In genomic region chr4:125620066-125620850, GRCh38 we compare ENCODE assay signal across 21 cellular contexts.
A peak's percentile ranks its signal among the peaks of the same experiment; 100 is the strongest.
DNase-seq lines count a peak whose midpoint lies in the region; ATAC-seq and TF ChIP-seq lines count a peak whose summit lies in the region.
"Had no signal": no experiment of that assay in that cellular context is flagged by ENCODE, and none has a peak within 500 bp of the region (broad histone marks: within the 10 kb centered on the region; RNA-seq: fewer than 3 reads in every experiment).

No MANE protein-coding gene starts in this region.

- intact Hi-C loops in uterus (cut with DNase I; ENCODE audit: low total_unique reads) (no loop called here), body of pancreas (cut with DNase I) (no loop called here)

- TF ChIP-seq CTCF in AG10803 (conservative IDR thresholded peaks at IDR 0.05; ENCODE audit: low read length): no peak
- no peak for TF ChIP-seq CTCF in WI38 (IDR thresholded peaks at IDR 0.05; ENCODE audit: low read depth, low read length)
- no peak for TF ChIP-seq CTCF in fibroblast of mammary gland (conservative IDR thresholded peaks at IDR 0.05; ENCODE audit: control insufficient read depth, insufficient read depth, low read depth, low read length)
- no peak for TF ChIP-seq CTCF in neural progenitor cell (IDR thresholded peaks at IDR 0.05)
- TF ChIP-seq CTCF in uterus (IDR thresholded peaks at IDR 0.05): no peak
- no peak for TF ChIP-seq CTCF in body of pancreas (IDR thresholded peaks at IDR 0.05)

- H3K36me3 ChIP-seq in neural progenitor cell (no peaks in the 10 kb centered on the region), uterus (no peaks in the 10 kb centered on the region), body of pancreas (replicated peaks in 1 of 2; ENCODE audit: insufficient read depth in 1 of 2, low read depth in 2 of 2) (no peaks in the 10 kb centered on the region)
- H3K36me3 ChIP-seq: lower lobe of right lung, SJCRH30 had no signal

- H3K4me1 ChIP-seq in neural progenitor cell (no peaks in the 10 kb centered on the region), uterus (no peaks in the 10 kb centered on the region), body of pancreas (no peaks in the 10 kb centered on the region)
- H3K4me1 ChIP-seq: A549, lower lobe of right lung, SJCRH30 had no signal

- no peaks in the 10 kb centered on the region for H3K27me3 Mint-ChIP-seq in neural progenitor cell (ENCODE audit: insufficient read depth, low read depth)
- H3K27me3 Mint-ChIP-seq: CD4-positive, CD25-positive, alpha-beta regulatory T cell; naive B cell had no signal

- peak; percentile 20 for DNase-seq in AG10803 (ENCODE audit: low read depth)
- peak; percentile 8 for DNase-seq in fibroblast of mammary gland (ENCODE audit: low read depth)
- DNase-seq in neural progenitor cell (ENCODE audit: low spot score): no peak
- no peak for DNase-seq in uterus
- DNase-seq in activated naive CD4-positive, alpha-beta T cell treated with anti-CD3 and anti-CD28 coated beads, Interleukin-2, amount 50 U/mL, for 72 hours (ENCODE audit: low spot score in 2 of 2): no peak
- no peak for DNase-seq in NCI-H526 (lab: John Stamatoyannopoulos, UW)
- no peak for DNase-seq in body of pancreas
- DNase-seq: activated effector memory CD4-positive, alpha-beta T cell treated with Interleukin-2 at 50 U/mL for 16 hours; CD4-positive, CD25-positive, alpha-beta regulatory T cell; DMS153; immature natural killer cell; Kasumi-1; lower lobe of right lung; naive B cell; NCI-H1417 treated with DMSO at 0.1 percent for 48 hours; NCI-H2171 treated with DMSO at 0.1 percent for 48 hours; NCI-H748 treated with DMSO at 0.1 percent for 48 hours; SJCRH30; T-helper 9 cell had no signal

- 54 to 55% methylated on average over 3 of the region's 3 CpGs for WGBS in body of pancreas, 2 donors

- H3K27me3 ChIP-seq in neural progenitor cell: no peaks in the 10 kb centered on the region
- no peaks in the 10 kb centered on the region for H3K27me3 ChIP-seq in uterus
- H3K27me3 ChIP-seq in body of pancreas: no peaks in the 10 kb centered on the region
- H3K27me3 ChIP-seq: SJCRH30 had no signal

- H3K27ac Mint-ChIP-seq in neural progenitor cell: no peak overlapping the region
- no peak overlapping the region for H3K27ac Mint-ChIP-seq in activated naive CD4-positive, alpha-beta T cell treated with anti-CD3 and anti-CD28 coated beads, Interleukin-2, amount 50 U/mL, for 72 hours
- H3K27ac Mint-ChIP-seq: CD4-positive, CD25-positive, alpha-beta regulatory T cell; immature natural killer cell; naive B cell had no signal

- no peaks in the 10 kb centered on the region for H3K9me3 Mint-ChIP-seq in neural progenitor cell
- peaks cover 6 to 9% of the 10 kb centered on the region in 2 donors for H3K9me3 Mint-ChIP-seq in activated naive CD4-positive, alpha-beta T cell treated with anti-CD3 and anti-CD28 coated beads, Interleukin-2, amount 50 U/mL, for 72 hours

- H3K4me2 ChIP-seq in neural progenitor cell: no peak overlapping the region
- H3K4me2 ChIP-seq: A549 had no signal

- no peaks in the 10 kb centered on the region for H3K36me3 Mint-ChIP-seq in neural progenitor cell
- H3K36me3 Mint-ChIP-seq in activated naive CD4-positive, alpha-beta T cell treated with anti-CD3 and anti-CD28 coated beads, Interleukin-2, amount 50 U/mL, for 72 hours: no peaks in the 10 kb centered on the region
- H3K36me3 Mint-ChIP-seq: CD4-positive, CD25-positive, alpha-beta regulatory T cell; immature natural killer cell; naive B cell had no signal

- no peaks in the 10 kb centered on the region for H4K20me1 ChIP-seq in neural progenitor cell (ENCODE audit: low read depth)

- no peaks in the 10 kb centered on the region for H3F3A ChIP-seq in neural progenitor cell (ENCODE audit: low read depth)

- no peak overlapping the region for H3K9ac ChIP-seq in neural progenitor cell

- TF ChIP-seq POLR2A in uterus (IDR thresholded peaks at IDR 0.05) (no peak), body of pancreas (IDR thresholded peaks at IDR 0.05) (no peak)

- ATAC-seq in activated naive CD4-positive, alpha-beta T cell treated with anti-CD3 and anti-CD28 coated beads, Interleukin-2, amount 50 U/mL, for 72 hours: no peak
- no peak for ATAC-seq in body of pancreas
- ATAC-seq: A549, lower lobe of right lung had no signal

- H3K4me3 ChIP-seq in AG10803 (ENCODE audit: low read length) (peak overlapping the region; percentile 10), WI38 (ENCODE audit: low read depth, low read length) (peak overlapping the region; percentile 27), fibroblast of mammary gland (ENCODE audit: control insufficient read depth, low read depth, low read length) (no peak overlapping the region), neural progenitor cell (no peak overlapping the region), uterus (no peak overlapping the region), body of pancreas (no peak overlapping the region)
- H3K4me3 ChIP-seq: A549, lower lobe of right lung, SJCRH30 had no signal

- H3K4me1 Mint-ChIP-seq in neural progenitor cell: no peaks in the 10 kb centered on the region
- H3K4me1 Mint-ChIP-seq: CD4-positive, CD25-positive, alpha-beta regulatory T cell; immature natural killer cell; naive B cell had no signal

- no peak overlapping the region for H3K4me3 Mint-ChIP-seq in neural progenitor cell
- H3K4me3 Mint-ChIP-seq: CD4-positive, CD25-positive, alpha-beta regulatory T cell; immature natural killer cell; naive B cell had no signal

- H2AFZ ChIP-seq in neural progenitor cell (replicated peaks): peak overlapping the region; percentile 78

- H3K27ac ChIP-seq in neural progenitor cell: no peak overlapping the region
- H3K27ac ChIP-seq in uterus: no peak overlapping the region
- no peak overlapping the region for H3K27ac ChIP-seq in body of pancreas
- H3K27ac ChIP-seq: A549, lower lobe of right lung, SJCRH30 had no signal

- no peaks in the 10 kb centered on the region for H3K79me2 ChIP-seq in neural progenitor cell (ENCODE audit: low read depth)

- H3K9me3 ChIP-seq in neural progenitor cell (ENCODE audit: low read depth) (no peaks in the 10 kb centered on the region), uterus (no peaks in the 10 kb centered on the region), body of pancreas (no peaks in the 10 kb centered on the region)
- H3K9me3 ChIP-seq: A549, lower lobe of right lung, SJCRH30 had no signal

Comparison
In these comparisons a context has a peak if more than half of its experiments do, and no peak if none do; other contexts are left out.
1. DNase-seq: peak in AG10803 (single experiment) and fibroblast of mammary gland (single experiment); none in neural progenitor cell (single experiment), uterus (0 of 2), activated naive CD4-positive, alpha-beta T cell treated with anti-CD3 and anti-CD28 coated beads, Interleukin-2, amount 50 U/mL, for 72 hours (0 of 2), NCI-H526 (0 of 2) and body of pancreas (0 of 4).
2. H3K4me3 ChIP-seq: peak in AG10803 (single experiment) and WI38 (single experiment); none in fibroblast of mammary gland (single experiment), neural progenitor cell (single experiment), uterus (0 of 2) and body of pancreas (0 of 2).